ENCODE assay signal across 8 cellular contexts in genomic region chr2:197704434-197705142, GRCh38. TPM values are rescaled to one million over a fixed set of nuclear protein-coding genes. Genes with fewer than 3 reads are reported as not detected.
DNase-seq lines count a peak whose midpoint lies in the region; ATAC-seq, FAIRE-seq and TF ChIP-seq lines count a peak whose summit lies in the region.

No MANE protein-coding gene starts in this region.

- H3K36me3 ChIP-seq in lung (ENCODE audit: control insufficient read depth in 2 of 2, insufficient read depth in 2 of 2, low read length in 2 of 2) (peaks cover 0 to 1% of the 10 kb centered on the region in 2 donors), urinary bladder (ENCODE audit: insufficient read depth) (no peaks in the 10 kb centered on the region)

- peak overlapping the region; percentile 80 for H3K27ac Mint-ChIP-seq in Calu3 (ENCODE audit: unreplicated experiment)

- peaks cover 32% of the 10 kb centered on the region for H3K36me3 Mint-ChIP-seq in Calu3 (ENCODE audit: insufficient read depth, unreplicated experiment)

- H3K4me3 ChIP-seq in cardiac fibroblast (replicated peaks in 1 of 2; ENCODE audit: low read depth in 2 of 2, low read length in 2 of 2) (peak overlapping the region; percentile 42 to 55), lung (no peak overlapping the region), urinary bladder (ENCODE audit: low read depth, low read length) (peak overlapping the region; percentile 51)

- H3K27ac ChIP-seq in lung (ENCODE audit: low read depth in 1 of 2, low read length in 1 of 2), result peak overlapping the region; percentile 83 to 85
- peak overlapping the region; percentile 44 for H3K27ac ChIP-seq in urinary bladder (ENCODE audit: low read depth)

- H3K9me3 Mint-ChIP-seq in Calu3 (ENCODE audit: low read depth, unreplicated experiment), result no peaks in the 10 kb centered on the region

- CTCF ChIA-PET in Calu3 (lab: Charles Lee), result interaction anchor here (0.9 kb wide), 1 partner anchor 205 kb away, joined by 3 read pairs; the partner anchor contains the start of genes HSPD1 and HSPE1

- peaks cover 22% of the 10 kb centered on the region for H3K4me1 Mint-ChIP-seq in Calu3 (ENCODE audit: low read depth, unreplicated experiment)

- BruUV-seq in Calu3 (replicated peaks; lab: Mats Ljungman, UMichigan), result no TSS peak

- H3K27me3 Mint-ChIP-seq in Calu3 (ENCODE audit: unreplicated experiment), result no peaks in the 10 kb centered on the region

- no peaks in the 10 kb centered on the region for H3K27me3 ChIP-seq in lung (ENCODE audit: control insufficient read depth, insufficient read depth)

- TF ChIP-seq CTCF in Calu3 (IDR thresholded peaks at IDR 0.05; ENCODE audit: unreplicated experiment), result no peak
- no peak for TF ChIP-seq CTCF in cardiac fibroblast (IDR thresholded peaks at IDR 0.05; ENCODE audit: low read depth, low read length)
- TF ChIP-seq CTCF in lung (IDR thresholded peaks at IDR 0.05; ENCODE audit: control extremely low read depth, extremely low read depth), result no peak

- H3K4me3 Mint-ChIP-seq in Calu3 (ENCODE audit: low read depth, unreplicated experiment), result peak overlapping the region; percentile 89

- DNase-seq in Calu3, result no peak
- peak; percentile 49 for DNase-seq in HuH-7.5 (ENCODE audit: low spot score)
- DNase-seq in cardiac fibroblast (ENCODE audit: low read depth in 2 of 2), result no peak
- DNase-seq in lung (ENCODE audit: low spot score), result no peak
- no peak for DNase-seq in NCI-H2227 (lab: John Stamatoyannopoulos, UW; ENCODE audit: unreplicated experiment)
- no peak for DNase-seq in HTR-8/SVneo (ENCODE audit: insufficient read length, low spot score)

- ATAC-seq in GM21528 (IDR thresholded peaks at IDR 0.05; ENCODE audit: low FRiP score, unreplicated experiment) (peak; percentile 38), lung (ENCODE audit: insufficient read depth, low FRiP score) (peak; percentile 13)

- WGBS in lung, 2 donors, result 1% methylated on average over 6 of the region's 6 CpGs
- WGBS in urinary bladder, result under 1% methylated on average over 6 of the region's 6 CpGs

- intact Hi-C loops in Calu3 (cut with micrococcal nuclease; ENCODE audit: unreplicated experiment), result loop anchor here (5.0 kb wide), 2 partner anchors 207 to 593 kb away; partner anchors contain the start of gene HSPD1

- no peak for FAIRE-seq in HTR-8/SVneo (lab: Jason Lieb, UNC)

- peaks cover 0 to 2% of the 10 kb centered on the region in 2 donors for H3K9me3 ChIP-seq in lung (ENCODE audit: control insufficient read depth in 2 of 2, insufficient read depth in 1 of 2, low read length in 1 of 2)

- H3K4me1 ChIP-seq in lung (ENCODE audit: control insufficient read depth in 2 of 2, insufficient read depth in 2 of 2, low read length in 2 of 2) (peaks cover 9% of the 10 kb centered on the region in 2 donors), urinary bladder (ENCODE audit: insufficient read depth) (no peaks in the 10 kb centered on the region)

RNA-seq across cellular contexts. Expression of gene MARS2, which starts 0.6 kb away (rescaled TPM):
- 16.9 and 17.7 TPM in 2 replicates for total RNA-seq in Calu3 (2022)
- 1 to 10 TPM; 6.1 to 7.2 TPM for total RNA-seq in lung
- 1 to 10 TPM; 1.9 to 5.2 TPM for polyA plus RNA-seq in lung
- 3.8 TPM for total RNA-seq in urinary bladder
- polyA plus RNA-seq in urinary bladder, result 3.7 TPM

RNA-seq across cellular contexts. Expression of gene RFTN2, which starts 29.2 kb away (rescaled TPM):
- 0.05 and 0.24 TPM in 2 replicates for total RNA-seq in Calu3 (2022)
- total RNA-seq in lung, result 10 to 100 TPM in 1 of 2 donors, 1 to 10 TPM in 1; 3.2 to 22.6 TPM
- polyA plus RNA-seq in lung, result under 1 TPM; 0.40 to 0.83 TPM
- total RNA-seq in urinary bladder, result 37.4 TPM
- 4.0 TPM for polyA plus RNA-seq in urinary bladder
